ENCODE assay signal across 25 cellular contexts in the genomic region with DNA sequence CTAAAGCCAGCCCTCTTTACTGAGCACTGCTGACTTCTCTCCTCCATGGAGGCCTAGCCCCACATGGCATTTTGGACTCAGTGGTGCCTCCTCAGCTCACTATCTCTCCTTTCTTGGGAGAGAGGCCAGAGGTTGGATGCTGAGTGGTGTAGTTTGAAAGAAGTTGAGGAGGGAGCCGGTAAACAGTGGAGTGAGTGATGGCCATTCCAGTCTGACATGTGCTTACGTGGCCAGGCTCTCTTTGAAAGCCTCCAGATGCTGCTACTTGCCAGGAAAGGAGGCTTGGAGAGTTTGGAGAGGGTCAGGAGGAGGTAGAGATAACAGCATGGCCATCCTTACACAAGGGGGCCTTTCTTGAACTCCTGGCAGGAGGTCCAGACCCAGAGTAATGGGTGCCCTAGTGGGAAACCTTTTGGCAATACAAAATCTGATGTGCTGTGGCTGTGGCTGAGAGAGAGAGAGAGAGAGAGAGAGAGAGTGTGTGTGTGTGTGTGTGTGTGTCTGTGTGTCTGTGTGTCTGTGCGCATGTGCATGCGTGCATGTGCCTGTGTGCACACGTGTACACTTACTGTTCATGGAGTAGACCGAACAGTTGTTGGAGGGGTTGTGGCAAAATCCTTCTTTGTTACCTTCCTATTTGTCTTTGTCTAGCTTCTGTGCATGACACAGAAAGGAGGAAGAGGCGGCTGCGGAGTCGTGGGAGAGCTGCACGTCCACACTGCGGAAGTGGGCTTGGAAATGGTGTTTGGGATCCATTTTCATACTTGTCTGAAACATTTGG. TPM values are rescaled to one million over a fixed set of nuclear protein-coding genes. Genes with fewer than 3 reads are reported as not detected.
A peak's percentile ranks its signal among the peaks of the same experiment; 100 is the strongest.
DNase-seq lines count a peak whose midpoint lies in the region; ATAC-seq, FAIRE-seq and TF ChIP-seq lines count a peak whose summit lies in the region.
"Had no signal": no experiment of that assay in that cellular context is flagged by ENCODE, and none has a peak within 500 bp of the region (broad histone marks: within the 10 kb centered on the region; RNA-seq: fewer than 3 reads in every experiment).

No MANE protein-coding gene starts in this region.

- H3K4me1 ChIP-seq in IMR-90 (ENCODE audit: control insufficient read depth, insufficient read depth, low read length): peaks cover 19% of the 10 kb centered on the region
- H3K4me1 ChIP-seq in vagina: peaks cover 6% of the 10 kb centered on the region
- H3K4me1 ChIP-seq: Peyer's patch, testis had no signal

- H3K4me3 Mint-ChIP-seq in T-helper 2 cell treated with Interferon-gamma antibody and Interleukin-4, amounts not matched to agents 5 μg/mL and 100 μg/mL, for 36 hours: no peak overlapping the region
- H3K4me3 Mint-ChIP-seq: activated B cell treated with CpG ODN at 0.5 μM for 24 hours; CD4-positive, alpha-beta memory T cell had no signal

- no peak for TF ChIP-seq RAD21 in IMR-90 (IDR thresholded peaks at IDR 0.05; ENCODE audit: low read length)

- POLR2A ChIA-PET in IMR-90 (lab: Charles Lee; ENCODE audit: unreplicated experiment): no interaction called here

- H3K23ac ChIP-seq in IMR-90 (ENCODE audit: low read depth, low read length): peak overlapping the region; percentile 6; the same call in 1 of the 2 replicates

- H3K18ac ChIP-seq in IMR-90 (ENCODE audit: low read depth, low read length): peak overlapping the region; percentile 67

- peak overlapping the region; percentile 90 for H2BK5ac ChIP-seq in IMR-90 (ENCODE audit: low read depth, low read length, poor library complexity, severe bottlenecking)

- in situ Hi-C loops in IMR-90 (cut with MboI; ENCODE audit: low sequenced_read_pairs): no loop called here

- no TSS peak for BruUV-seq in IMR-90 (replicated peaks; lab: Mats Ljungman, UMichigan)

- H2BK120ac ChIP-seq in IMR-90 (ENCODE audit: low read depth, low read length): peak overlapping the region; percentile 84

- TF ChIP-seq CTCF in IMR-90 (conservative IDR thresholded peaks at IDR 0.05; ENCODE audit: low read depth, low read length) (no peak), fibroblast of mammary gland (conservative IDR thresholded peaks at IDR 0.05; ENCODE audit: control insufficient read depth, insufficient read depth, low read depth, low read length) (no peak), omental fat pad (IDR thresholded peaks at IDR 0.05) (no peak), vagina (IDR thresholded peaks at IDR 0.05) (no peak)

- CTCF ChIA-PET in IMR-90 (lab: Yijun Ruan, JAX): interaction anchor here (1.2 kb wide), 1 partner anchor 11 kb away, joined by 3 read pairs; no protein-coding TSS in a partner anchor

- peak overlapping the region; percentile 0 for H3K4me2 ChIP-seq in IMR-90 (ENCODE audit: low read depth, low read length)
- H3K4me2 ChIP-seq: KMS-11 had no signal

- H3K36me3 Mint-ChIP-seq in T-helper 2 cell treated with Interferon-gamma antibody and Interleukin-4, amounts not matched to agents 5 μg/mL and 100 μg/mL, for 36 hours (ENCODE audit: low read depth): no peaks in the 10 kb centered on the region
- H3K36me3 Mint-ChIP-seq: CD4-positive, alpha-beta memory T cell had no signal

- H3K9me3 ChIP-seq in IMR-90 (ENCODE audit: control insufficient read depth, insufficient read depth, low read length) (no peaks in the 10 kb centered on the region), vagina (no peaks in the 10 kb centered on the region)
- H3K9me3 ChIP-seq: neutrophil, Peyer's patch, right atrium auricular region, testis had no signal

- H2AK5ac ChIP-seq in IMR-90 (ENCODE audit: low read depth, low read length): peak overlapping the region; percentile 92

- H3K79me1 ChIP-seq in IMR-90 (ENCODE audit: low read depth in 1 of 2, low read length in 2 of 2): no peaks in the 10 kb centered on the region

- H4K5ac ChIP-seq in IMR-90 (ENCODE audit: low read depth, low read length): peak overlapping the region; percentile 59

- dilution Hi-C loops in IMR-90 (cut with HindIII; ENCODE audit: low sequenced_read_pairs, unreplicated experiment): no loop called here

- FAIRE-seq in GM19239 (lab: Jason Lieb, UNC): no peak

- H3K27ac ChIP-seq in IMR-90 (ENCODE audit: insufficient read depth, low read length) (peak overlapping the region; percentile 81), vagina (no peak overlapping the region)
- H3K27ac ChIP-seq: KMS-11, neutrophil, right atrium auricular region, testis had no signal

- peak overlapping the region; percentile 18 for H2AK9ac ChIP-seq in IMR-90 (replicated peaks; ENCODE audit: low read depth, low read length, poor library complexity)

- H3K4ac ChIP-seq in IMR-90 (ENCODE audit: low read depth, low read length): peak overlapping the region; percentile 66

- H3K4me3 ChIP-seq in IMR-90 (ENCODE audit: insufficient read depth, low read depth, low read length) (no peak overlapping the region), fibroblast of mammary gland (ENCODE audit: control insufficient read depth, low read depth, low read length) (no peak overlapping the region), vagina (no peak overlapping the region)
- H3K4me3 ChIP-seq: Peyer's patch, right atrium auricular region, testis had no signal

- WGBS in IMR-90 (ENCODE audit: extremely low coverage in 2 of 2, insufficient read length in 1 of 2), 2 experiments: 54% methylated on average over 6 of the region's 11 CpGs; no CpG with 5 or more reads in 1 of the 2 experiments

- intact Hi-C loops in IMR-90 (cut with micrococcal nuclease): no loop called here
- intact Hi-C loops in vagina (cut with DNase I): no loop called here

- no peaks in the 10 kb centered on the region for H3K9me3 Mint-ChIP-seq in T-helper 2 cell treated with Interferon-gamma antibody and Interleukin-4, amounts not matched to agents 5 μg/mL and 100 μg/mL, for 36 hours
- H3K9me3 Mint-ChIP-seq: activated B cell treated with CpG ODN at 0.5 μM for 24 hours had no signal

- 0 out of 2 replicates have a peak overlapping the region, but pooled peaks have one; percentile 7 for H3K9ac ChIP-seq in IMR-90 (ENCODE audit: low read depth, low read length)
- H3K9ac ChIP-seq: KMS-11 had no signal

- peak; percentile 73 for ATAC-seq in IMR-90 (ENCODE audit: low read depth)
- ATAC-seq in omental fat pad (ENCODE audit: low FRiP score): peak; percentile 91

- H2AFZ ChIP-seq in IMR-90 (replicated peaks; ENCODE audit: low read length, poor library complexity): peak overlapping the region; percentile 69

- H4K91ac ChIP-seq in IMR-90 (ENCODE audit: insufficient read depth, low read depth, low read length): peak overlapping the region; percentile 83

- no peaks in the 10 kb centered on the region for H4K20me1 ChIP-seq in IMR-90 (ENCODE audit: insufficient read depth, low read length)

- DNase-seq in AG08395 (ENCODE audit: low spot score) (peak; percentile 16), IMR-90 (peak; percentile 79), fibroblast of mammary gland (ENCODE audit: low read depth) (peak; percentile 49), omental fat pad (ENCODE audit: low spot score) (no peak), vagina (ENCODE audit: extremely low spot score in 2 of 2) (no peak), foreskin melanocyte (no peak), GM19239 (ENCODE audit: insufficient read length, low spot score) (no peak)
- no peak for DNase-seq in T-helper 2 cell treated with Interferon-gamma antibody and Interleukin-4, amounts not matched to agents 5 μg/mL and 100 μg/mL, for 36 hours (ENCODE audit: low spot score)
- DNase-seq: activated B cell treated with CpG ODN at 0.5 μM for 24 hours; activated CD4-positive, alpha-beta T cell treated with anti-CD3 and anti-CD28 coated beads, Interleukin-2, amount 50 U/mL, for 48 hours; activated gamma-delta T cell treated with Interleukin-2 at 50 U/mL for 16 hours; activated T-cell treated with anti-CD3 and anti-CD28 coated beads for 4 hours; amygdala; CD4-positive, alpha-beta memory T cell; DMS153; effector CD8-positive, alpha-beta T cell; HCEC 1CT; NCI-H1048; NCI-H2029; NCI-H446; Peyer's patch; testis had no signal

- H2BK20ac ChIP-seq in IMR-90 (ENCODE audit: low read depth, low read length): peak overlapping the region; percentile 73

- H3K27me3 Mint-ChIP-seq in T-helper 2 cell treated with Interferon-gamma antibody and Interleukin-4, amounts not matched to agents 5 μg/mL and 100 μg/mL, for 36 hours (ENCODE audit: low read depth): peaks cover 30% of the 10 kb centered on the region
- H3K27me3 Mint-ChIP-seq: activated B cell treated with CpG ODN at 0.5 μM for 24 hours; CD4-positive, alpha-beta memory T cell had no signal

- no peak overlapping the region for H3K56ac ChIP-seq in IMR-90 (ENCODE audit: extremely low read depth, insufficient read depth, low read length)

- H2BK15ac ChIP-seq in IMR-90 (ENCODE audit: low read depth, low read length): peak overlapping the region; percentile 54; the same call in 2 of the 3 replicates

- H3K4me1 Mint-ChIP-seq in T-helper 2 cell treated with Interferon-gamma antibody and Interleukin-4, amounts not matched to agents 5 μg/mL and 100 μg/mL, for 36 hours (ENCODE audit: low read depth): no peaks in the 10 kb centered on the region
- H3K4me1 Mint-ChIP-seq: activated B cell treated with CpG ODN at 0.5 μM for 24 hours had no signal

- H4K8ac ChIP-seq in IMR-90 (ENCODE audit: low read depth in 2 of 2, low read length in 2 of 2): peak overlapping the region; percentile 82 to 84

- H3K36me3 ChIP-seq in IMR-90 (ENCODE audit: control insufficient read depth, insufficient read depth, low read length) (no peaks in the 10 kb centered on the region), vagina (no peaks in the 10 kb centered on the region)
- H3K36me3 ChIP-seq: neutrophil, Peyer's patch, right atrium auricular region had no signal

- H3K27me3 ChIP-seq in IMR-90 (ENCODE audit: control insufficient read depth, insufficient read depth, low read length): 0 out of 2 replicates have a peak, but pooled peaks cover 2% of the 10 kb centered on the region
- H3K27me3 ChIP-seq in vagina: no peaks in the 10 kb centered on the region
- H3K27me3 ChIP-seq: Peyer's patch, right atrium auricular region, testis had no signal

- H3K9me1 ChIP-seq in IMR-90 (ENCODE audit: insufficient read depth, low read length): peaks cover 23% of the 10 kb centered on the region

- H3K14ac ChIP-seq in IMR-90 (replicated peaks; ENCODE audit: low read depth, low read length): peak overlapping the region; percentile 48

- TF ChIP-seq POLR2A in IMR-90 (IDR thresholded peaks at IDR 0.05; ENCODE audit: low read depth, low read length): no peak
- no peak for TF ChIP-seq POLR2A in vagina (IDR thresholded peaks at IDR 0.05)

- H3K27ac Mint-ChIP-seq in T-helper 2 cell treated with Interferon-gamma antibody and Interleukin-4, amounts not matched to agents 5 μg/mL and 100 μg/mL, for 36 hours: no peak overlapping the region
- H3K27ac Mint-ChIP-seq: activated B cell treated with CpG ODN at 0.5 μM for 24 hours had no signal

TF ChIP-seq in IMR-90, 13 proteins besides CTCF, POLR2A, EP300 and RAD21 (continues in another document):
- TF ChIP-seq MXI1 (IDR thresholded peaks at IDR 0.05; ENCODE audit: borderline replicate concordance, low read depth, low read length) (no peak), BHLHE40 (IDR thresholded peaks at IDR 0.05; ENCODE audit: low read depth, low read length) (no peak)

RNA-seq across cellular contexts. Expression of gene RALGPS1, which starts 37.8 kb away (rescaled TPM):
- 0.90 and 2.5 TPM in 2 replicates for total RNA-seq in IMR-90 (2012; rRNA removed)
- polyA plus RNA-seq in IMR-90 (2012; rRNA removed): 1.5 and 2.8 TPM in 2 replicates
- polyA plus RNA-seq in IMR-90 (2012; cell fraction: cytosol; rRNA removed): 0.37 and 1.1 TPM in 2 replicates
- 3.3 and 7.7 TPM in 2 replicates for polyA plus RNA-seq in IMR-90 (2012; cell fraction: nucleus; rRNA removed; ENCODE audit: low replicate concordance)
- 10 to 100 TPM in 1 of 4 donors, 1 to 10 TPM in 3; 4.0 to 15.3 (median 4.8) TPM for total RNA-seq in omental fat pad
- 15.2 TPM for total RNA-seq in vagina

Comparison
In these comparisons a context has a peak if more than half of its experiments do, and no peak if none do; other contexts are left out.
1. DNase-seq: peak in AG08395 (single experiment), IMR-90 (single experiment) and fibroblast of mammary gland (single experiment); none in omental fat pad (single experiment), vagina (0 of 2), foreskin melanocyte (single experiment), GM19239 (single experiment) and T-helper 2 cell treated with Interferon-gamma antibody and Interleukin-4, amounts not matched to agents 5 μg/mL and 100 μg/mL, for 36 hours (single experiment).